Comparison of ENCODE assay signal across 17 cellular contexts in the genomic region with DNA sequence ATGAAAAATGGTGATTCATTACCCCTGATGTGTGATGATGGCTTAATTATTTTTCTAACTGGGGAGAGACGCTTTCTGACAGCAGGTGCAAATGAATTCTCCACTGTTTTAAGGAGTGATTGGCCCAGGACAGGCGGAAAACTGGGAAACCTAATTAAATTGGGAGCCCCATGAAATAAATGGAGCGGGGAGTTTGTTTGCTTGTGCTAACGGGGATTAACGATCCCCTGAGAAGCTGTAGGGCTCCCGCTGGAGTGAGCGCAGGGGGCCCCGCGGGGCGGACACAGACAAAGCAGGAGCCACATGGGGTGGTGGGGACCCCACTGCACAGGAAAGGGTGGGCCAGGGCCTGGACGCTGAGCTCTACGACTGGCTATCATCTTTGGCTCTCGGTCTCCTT.
DNase-seq lines count a peak whose midpoint lies in the region; ATAC-seq and TF ChIP-seq lines count a peak whose summit lies in the region.
"Had no signal": no experiment of that assay in that cellular context is flagged by ENCODE, and none has a peak within 500 bp of the region (broad histone marks: within the 10 kb centered on the region; RNA-seq: fewer than 3 reads in every experiment).

No MANE protein-coding gene starts in this region.

- TF ChIP-seq POLR2A in gastrocnemius medialis (IDR thresholded peaks at IDR 0.05): no peak

- peaks cover 35% of the 10 kb centered on the region for H3K4me1 Mint-ChIP-seq in glutamatergic neuron (ENCODE audit: low read depth, unreplicated experiment)

- H3K4me2 ChIP-seq in BLaER1 (peak overlapping the region; percentile 87), KMS-11 (no peak overlapping the region)

- H3K27ac Mint-ChIP-seq in glutamatergic neuron (ENCODE audit: unreplicated experiment): peak overlapping the region; percentile 89
- H3K27ac Mint-ChIP-seq: CD4-positive, CD25-positive, alpha-beta regulatory T cell; CD8-positive, alpha-beta T cell had no signal

- no peak for TF ChIP-seq CTCF in KMS-11 (conservative IDR thresholded peaks at IDR 0.05; ENCODE audit: low read depth, low read length)
- TF ChIP-seq CTCF in glutamatergic neuron (IDR thresholded peaks at IDR 0.05; ENCODE audit: partially characterized antibody, unreplicated experiment): no peak
- no peak for TF ChIP-seq CTCF in gastrocnemius medialis (IDR thresholded peaks at IDR 0.05 in 4 of 5, conservative IDR thresholded peaks at IDR 0.05 in 1 of 5)
- no peak for TF ChIP-seq CTCF in colonic mucosa (IDR thresholded peaks at IDR 0.05)

- no peaks in the 10 kb centered on the region for H3K79me2 ChIP-seq in KMS-11 (ENCODE audit: insufficient read depth, low read depth)

- ATAC-seq in gastrocnemius medialis: no peak
- ATAC-seq: CD8-positive, alpha-beta T cell; GM12878 had no signal

- H3K36me3 ChIP-seq in BLaER1: no peaks in the 10 kb centered on the region
- no peaks in the 10 kb centered on the region for H3K36me3 ChIP-seq in KMS-11 (ENCODE audit: insufficient read depth)
- H3K36me3 ChIP-seq in gastrocnemius medialis: no peaks in the 10 kb centered on the region
- no peaks in the 10 kb centered on the region for H3K36me3 ChIP-seq in colonic mucosa

- H3K4me1 ChIP-seq in BLaER1 (peaks cover 72% of the 10 kb centered on the region), KMS-11 (ENCODE audit: low read depth, poor library complexity, severe bottlenecking) (no peaks in the 10 kb centered on the region), gastrocnemius medialis (peaks cover 0 to 4% of the 10 kb centered on the region in 2 donors), colonic mucosa (no peaks in the 10 kb centered on the region)

- peaks cover 12% of the 10 kb centered on the region for H3K27me3 Mint-ChIP-seq in glutamatergic neuron (ENCODE audit: unreplicated experiment)

- in situ Hi-C loops in gastrocnemius medialis (cut with MboI; ENCODE audit: low sequenced_read_pairs in 4 of 4): no loop called here

- H3K9me3 ChIP-seq in BLaER1 (peaks cover 3% of the 10 kb centered on the region; the same call in 1 of the 2 replicates), gastrocnemius medialis (no peaks in the 10 kb centered on the region), colonic mucosa (no peaks in the 10 kb centered on the region)

- H2AFZ ChIP-seq in KMS-11 (ENCODE audit: low read depth): 0 out of 2 replicates have a peak overlapping the region, but pooled peaks have one; percentile 9
- H2AFZ ChIP-seq: GM23248 had no signal

- peaks cover 25% of the 10 kb centered on the region for H3K9me3 Mint-ChIP-seq in glutamatergic neuron (ENCODE audit: unreplicated experiment)
- H3K9me3 Mint-ChIP-seq: CD8-positive, alpha-beta T cell had no signal

- peak; percentile 40 for DNase-seq in COR-L47 (lab: John Stamatoyannopoulos, UW)
- no peak for DNase-seq in glutamatergic neuron
- DNase-seq in gastrocnemius medialis: no peak
- no peak for DNase-seq in NAMALWA (ENCODE audit: low spot score)
- no peak for DNase-seq in colonic mucosa
- DNase-seq: CD4-positive, CD25-positive, alpha-beta regulatory T cell; CD8-positive, alpha-beta T cell; DMS153; DND-41; GDM1; GM23248; H7; HCEC 1CT had no signal

- no peak overlapping the region for H3K9ac ChIP-seq in BLaER1
- H3K9ac ChIP-seq in KMS-11: no peak overlapping the region
- H3K9ac ChIP-seq in colonic mucosa (ENCODE audit: low read depth in 2 of 2, low read length in 2 of 2): no peak overlapping the region
- H3K9ac ChIP-seq: GM23248 had no signal

- H3K27ac ChIP-seq in BLaER1: no peak overlapping the region
- no peak overlapping the region for H3K27ac ChIP-seq in KMS-11
- no peak overlapping the region for H3K27ac ChIP-seq in gastrocnemius medialis
- no peak overlapping the region for H3K27ac ChIP-seq in colonic mucosa
- H3K27ac ChIP-seq: C4-2B, GM23248 had no signal

- H3K27me3 ChIP-seq in BLaER1: peaks cover 56% of the 10 kb centered on the region
- H3K27me3 ChIP-seq in KMS-11 (ENCODE audit: insufficient read depth, low read depth): peaks cover 91% of the 10 kb centered on the region
- peaks cover 67 to 72% (median 70%) of the 10 kb centered on the region in 3 donors for H3K27me3 ChIP-seq in gastrocnemius medialis
- peaks cover 12% of the 10 kb centered on the region for H3K27me3 ChIP-seq in colonic mucosa

- H3K4me3 ChIP-seq in BLaER1 (no peak overlapping the region), KMS-11 (IDR thresholded peaks at IDR 0.05; ENCODE audit: insufficient read depth, low read depth, low read length) (no peak overlapping the region), gastrocnemius medialis (no peak overlapping the region), colonic mucosa (no peak overlapping the region)
- H3K4me3 ChIP-seq: GM12878, GM23248 had no signal

- H4K20me1 ChIP-seq in BLaER1: no peaks in the 10 kb centered on the region
- no peaks in the 10 kb centered on the region for H4K20me1 ChIP-seq in KMS-11 (ENCODE audit: insufficient read depth)

- intact Hi-C loops in gastrocnemius medialis (cut with DNase I; ENCODE audit: low total_unique reads) (no loop called here), colonic mucosa (cut with DNase I) (no loop called here)

- H3K36me3 Mint-ChIP-seq in glutamatergic neuron (ENCODE audit: unreplicated experiment): peaks cover 12% of the 10 kb centered on the region
- H3K36me3 Mint-ChIP-seq: CD4-positive, CD25-positive, alpha-beta regulatory T cell; CD8-positive, alpha-beta T cell had no signal

- H3K4me3 Mint-ChIP-seq in glutamatergic neuron (ENCODE audit: unreplicated experiment): peak overlapping the region; percentile 63
- H3K4me3 Mint-ChIP-seq: CD8-positive, alpha-beta T cell had no signal
